Comparison of ENCODE assay signal across 8 cellular contexts in genomic region chr2:224520064-224520463, GRCh38.
DNase-seq lines count a peak whose midpoint lies in the region; ATAC-seq and TF ChIP-seq lines count a peak whose summit lies in the region.

No MANE protein-coding gene starts in this region.

- H3K36me3 Mint-ChIP-seq in CD4-positive, CD25-positive, alpha-beta regulatory T cell, result peaks cover 9% of the 10 kb centered on the region
- peaks cover 27% of the 10 kb centered on the region for H3K36me3 Mint-ChIP-seq in activated naive CD4-positive, alpha-beta T cell treated with anti-CD3 and anti-CD28 coated beads, Interleukin-2, amount 10 ng/mL, durations not matched to agents 7 days and 5 days
- H3K36me3 Mint-ChIP-seq in osteocyte (ENCODE audit: unreplicated experiment), result peaks cover 3% of the 10 kb centered on the region

- peaks cover 2% of the 10 kb centered on the region for H3K36me3 ChIP-seq in CD4-positive, CD25-positive, alpha-beta regulatory T cell (ENCODE audit: control insufficient read depth, insufficient read depth, low read length)

- H3K4me3 ChIP-seq in CD4-positive, CD25-positive, alpha-beta regulatory T cell (ENCODE audit: low read depth, low read length), result peak overlapping the region; percentile 62

- TF ChIP-seq CTCF in osteocyte (IDR thresholded peaks at IDR 0.05), result no peak

- H3K4me1 Mint-ChIP-seq in CD4-positive, CD25-positive, alpha-beta regulatory T cell, result peaks cover 55 to 82% (median 65%) of the 10 kb centered on the region in 4 donors
- H3K4me1 Mint-ChIP-seq in activated naive CD4-positive, alpha-beta T cell treated with anti-CD3 and anti-CD28 coated beads, Interleukin-2, amount 10 ng/mL, durations not matched to agents 7 days and 5 days, result peaks cover 45% of the 10 kb centered on the region
- peaks cover 61% of the 10 kb centered on the region for H3K4me1 Mint-ChIP-seq in osteocyte (ENCODE audit: unreplicated experiment)

- H3K9me3 Mint-ChIP-seq in CD4-positive, CD25-positive, alpha-beta regulatory T cell, result peaks cover 0 to 3% (median 0%) of the 10 kb centered on the region in 7 donors
- H3K9me3 Mint-ChIP-seq in activated naive CD4-positive, alpha-beta T cell treated with anti-CD3 and anti-CD28 coated beads, Interleukin-2, amount 10 ng/mL, durations not matched to agents 7 days and 5 days, result no peaks in the 10 kb centered on the region
- peaks cover 4% of the 10 kb centered on the region for H3K9me3 Mint-ChIP-seq in osteocyte (ENCODE audit: unreplicated experiment)

- H3K27me3 ChIP-seq in CD4-positive, CD25-positive, alpha-beta regulatory T cell (ENCODE audit: control insufficient read depth, insufficient read depth, low read length), result no peaks in the 10 kb centered on the region

- H3K27me3 Mint-ChIP-seq in CD4-positive, CD25-positive, alpha-beta regulatory T cell, result no peaks in the 10 kb centered on the region
- no peaks in the 10 kb centered on the region for H3K27me3 Mint-ChIP-seq in activated naive CD4-positive, alpha-beta T cell treated with anti-CD3 and anti-CD28 coated beads, Interleukin-2, amount 10 ng/mL, durations not matched to agents 7 days and 5 days
- no peaks in the 10 kb centered on the region for H3K27me3 Mint-ChIP-seq in osteocyte (ENCODE audit: unreplicated experiment)

- H3K27ac ChIP-seq in CD4-positive, CD25-positive, alpha-beta regulatory T cell (ENCODE audit: insufficient read depth, low read length, poor library complexity, severe bottlenecking), result peak overlapping the region; percentile 54

- DNase-seq in CD4-positive, CD25-positive, alpha-beta regulatory T cell, result peak; percentile 6 to 60 (median 37)
- DNase-seq in activated naive CD4-positive, alpha-beta T cell treated with anti-CD3 and anti-CD28 coated beads, Interleukin-2, amount 10 ng/mL, durations not matched to agents 7 days and 5 days, result peak; percentile 27
- no peak for DNase-seq in osteocyte (ENCODE audit: extremely low spot score, unreplicated experiment)
- no peak for DNase-seq in NCI-H510A treated with DMSO at 0.1 percent for 48 hours (lab: John Stamatoyannopoulos, UW)
- DNase-seq in HUDEP-2 (lab: John Stamatoyannopoulos, UW; ENCODE audit: unreplicated experiment in 76 of 76), result no peak
- no peak for DNase-seq in ureter (ENCODE audit: low spot score)

- peak overlapping the region; percentile 73 to 83 (median 79) for H3K27ac Mint-ChIP-seq in CD4-positive, CD25-positive, alpha-beta regulatory T cell
- H3K27ac Mint-ChIP-seq in activated naive CD4-positive, alpha-beta T cell treated with anti-CD3 and anti-CD28 coated beads, Interleukin-2, amount 10 ng/mL, durations not matched to agents 7 days and 5 days, result no peak overlapping the region
- H3K27ac Mint-ChIP-seq in osteocyte (ENCODE audit: unreplicated experiment), result peak overlapping the region; percentile 78

- CTCF ChIA-PET in activated naive CD4-positive, alpha-beta T cell treated with anti-CD3 and anti-CD28 coated beads, Interleukin-2, amount 10 ng/mL, durations not matched to agents 7 days and 5 days (lab: Charles Lee), result interaction anchor here (0.7 kb wide), 1 partner anchor 127 kb away, joined by 3 read pairs; no protein-coding TSS in a partner anchor

- ATAC-seq in CD4-positive, CD25-positive, alpha-beta regulatory T cell (ENCODE audit: low read depth in 2 of 2), result peak; percentile 58 to 64
- ATAC-seq in GM19372 (IDR thresholded peaks at IDR 0.05; ENCODE audit: low read depth, unreplicated experiment) (peak; percentile 61), HG03280 (IDR thresholded peaks at IDR 0.05; ENCODE audit: unreplicated experiment) (peak; percentile 66)

- H3K9me3 ChIP-seq in CD4-positive, CD25-positive, alpha-beta regulatory T cell (ENCODE audit: control insufficient read depth in 2 of 2, low read length in 2 of 2), result no peaks in the 10 kb centered on the region

- peaks cover 79% of the 10 kb centered on the region for H3K4me1 ChIP-seq in CD4-positive, CD25-positive, alpha-beta regulatory T cell (ENCODE audit: control insufficient read depth, insufficient read depth, low read length, poor library complexity, severe bottlenecking)

- H3K4me3 Mint-ChIP-seq in CD4-positive, CD25-positive, alpha-beta regulatory T cell, result peak overlapping the region; percentile 69 to 78 (median 71)
- H3K4me3 Mint-ChIP-seq in activated naive CD4-positive, alpha-beta T cell treated with anti-CD3 and anti-CD28 coated beads, Interleukin-2, amount 10 ng/mL, durations not matched to agents 7 days and 5 days, result no peak overlapping the region
- no peak overlapping the region for H3K4me3 Mint-ChIP-seq in osteocyte (ENCODE audit: unreplicated experiment)

Comparison
In these comparisons a context has a peak if more than half of its experiments do, and no peak if none do; other contexts are left out.
1. DNase-seq: peak in CD4-positive, CD25-positive, alpha-beta regulatory T cell (3 of 3) and activated naive CD4-positive, alpha-beta T cell treated with anti-CD3 and anti-CD28 coated beads, Interleukin-2, amount 10 ng/mL, durations not matched to agents 7 days and 5 days (single experiment); none in osteocyte (single experiment), NCI-H510A treated with DMSO at 0.1 percent for 48 hours (single experiment), HUDEP-2 (0 of 76) and ureter (single experiment).
2. H3K4me3 Mint-ChIP-seq: peak in CD4-positive, CD25-positive, alpha-beta regulatory T cell (4 of 4); none in activated naive CD4-positive, alpha-beta T cell treated with anti-CD3 and anti-CD28 coated beads, Interleukin-2, amount 10 ng/mL, durations not matched to agents 7 days and 5 days (single experiment) and osteocyte (single experiment).
3. Peak in every context shown above with its lines, with median percentiles within 50 percentile points of each other: ATAC-seq.